In the genomic region with DNA sequence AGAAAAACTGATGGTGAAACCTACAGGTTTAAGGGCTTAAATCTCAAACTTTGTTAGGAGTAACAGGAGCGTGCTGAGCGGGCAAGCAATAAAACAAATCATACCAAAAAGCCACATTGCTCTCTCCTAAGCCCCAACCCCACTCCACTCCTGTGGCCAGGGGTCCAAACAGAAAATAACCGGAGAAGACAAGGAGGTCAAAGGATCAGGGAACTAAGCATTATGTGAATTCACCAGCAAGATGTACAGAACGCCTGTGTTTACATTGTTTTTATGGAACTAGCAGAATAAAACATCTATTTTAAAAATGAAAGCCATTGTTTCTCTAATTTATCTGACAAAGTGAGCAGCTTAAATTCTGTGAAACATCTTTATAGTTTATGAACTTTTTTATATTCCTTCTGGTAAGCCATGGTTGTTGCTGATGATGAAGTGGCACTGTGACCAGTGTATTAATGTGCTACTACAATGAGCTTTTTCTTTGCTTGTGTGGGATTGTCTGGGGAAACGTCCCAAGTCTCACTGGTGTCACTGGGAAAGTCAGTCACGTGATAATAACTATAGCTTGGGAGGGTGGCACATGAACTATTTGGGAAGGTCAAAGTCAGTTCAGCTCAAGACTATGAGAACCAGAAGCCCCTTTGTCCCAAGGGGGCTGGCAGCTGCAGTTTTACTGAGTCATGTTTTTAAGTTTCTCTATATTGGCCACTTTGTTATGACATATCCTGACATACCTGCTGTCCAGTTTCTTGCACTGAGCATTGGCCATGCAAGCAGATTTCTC, we compare ENCODE assay signal across 1 cellular context.
TF ChIP-seq lines count a peak whose summit lies in the region.

No MANE protein-coding gene starts in this region.

TF ChIP-seq in GM12878, 131 proteins besides CTCF, POLR2A, EP300 and RAD21:
- no peak for TF ChIP-seq SUPT20H (IDR thresholded peaks at IDR 0.05; ENCODE audit: borderline replicate concordance, control insufficient read depth, low read depth, low read length)
- peak; percentile 22; the same call in 1 of the 2 replicates for TF ChIP-seq RAD51 (IDR thresholded peaks at IDR 0.05)
